ENCODE assay signal across 35 cellular contexts in genomic region chr17:15742921-15743320, GRCh38. TPM values are rescaled to one million over a fixed set of nuclear protein-coding genes. Genes with fewer than 3 reads are reported as not detected.
"Had no signal": no experiment of that assay in that cellular context is flagged by ENCODE, and none has a peak within 500 bp of the region (broad histone marks: within the 10 kb centered on the region; RNA-seq: fewer than 3 reads in every experiment).

No MANE protein-coding gene starts in this region.

- H3K27me3 ChIP-seq: ascending aorta, breast epithelium, cardiac muscle cell, colonic mucosa had no signal

- H3K4me1 Mint-ChIP-seq: activated CD4-positive, alpha-beta memory T cell treated with anti-CD3 and anti-CD28 coated beads, Interleukin-2, amount 10 ng/mL, durations not matched to agents 7 days and 5 days; activated CD4-positive, alpha-beta T cell treated with anti-CD3 and anti-CD28 coated beads for 36 hours; activated CD4-positive, alpha-beta T cell treated with anti-CD3 and anti-CD28 coated beads, Interleukin-2, amount 10 ng/mL, durations not matched to agents 7 days and 5 days; activated naive CD4-positive, alpha-beta T cell treated with anti-CD3 and anti-CD28 coated beads, Interleukin-2, amount 10 ng/mL, durations not matched to agents 7 days and 5 days; activated naive CD8-positive, alpha-beta T cell treated with anti-CD3 and anti-CD28 coated beads, Interleukin-2, amount 10 ng/mL, durations not matched to agents 7 days and 5 days had no signal

- DNase-seq: activated B cell treated with CpG ODN at 0.5 μM for 24 hours; activated CD4-positive, alpha-beta memory T cell treated with anti-CD3 and anti-CD28 coated beads, Interleukin-2, amount 10 ng/mL, durations not matched to agents 7 days and 5 days; activated CD4-positive, alpha-beta T cell treated with anti-CD3 and anti-CD28 coated beads for 36 hours; activated CD4-positive, alpha-beta T cell treated with anti-CD3 and anti-CD28 coated beads, Interleukin-2, amount 10 ng/mL, durations not matched to agents 7 days and 5 days; activated CD4-positive, alpha-beta T cell treated with anti-CD3 and anti-CD28 coated beads, Interleukin-2, amount 50 U/mL, for 4 hours; activated CD8-positive, alpha-beta memory T cell treated with anti-CD3 and anti-CD28 coated beads, Interleukin-2, amount 50 U/mL, for 48 hours; activated gamma-delta T cell; activated naive CD4-positive, alpha-beta T cell; activated naive CD4-positive, alpha-beta T cell treated with anti-CD3 and anti-CD28 coated beads, Interleukin-2, amount 10 ng/mL, durations not matched to agents 7 days and 5 days; activated naive CD8-positive, alpha-beta T cell treated with anti-CD3 and anti-CD28 coated beads, Interleukin-2, amount 10 ng/mL, durations not matched to agents 7 days and 5 days; activated T-cell treated with anti-CD3 and anti-CD28 coated beads for 4 hours; activated T-cell treated with anti-CD3 and anti-CD28 coated beads, Interleukin-2, amount 50 U/mL, for 24 hours; activated T-cell treated with anti-CD3 and anti-CD28 coated beads, Interleukin-2, amount 50 U/mL, for 72 hours; central memory CD4-positive, alpha-beta T cell; cerebellar nuclear complex; colonic mucosa; effector CD8-positive, alpha-beta T cell; esophagus squamous epithelium; foreskin melanocyte; glutamatergic neuron; T-helper 1 cell; T-helper 17 cell; T1000; WERI-Rb-1 had no signal

- H3K27me3 Mint-ChIP-seq: brain had no signal

- H3K4me1 ChIP-seq: ascending aorta, breast epithelium, colonic mucosa, esophagus squamous epithelium had no signal

- H3K9me3 Mint-ChIP-seq: activated B cell treated with CpG ODN at 0.5 μM for 24 hours; activated CD4-positive, alpha-beta memory T cell treated with anti-CD3 and anti-CD28 coated beads, Interleukin-2, amount 10 ng/mL, durations not matched to agents 7 days and 5 days; activated CD4-positive, alpha-beta T cell treated with anti-CD3 and anti-CD28 coated beads, Interleukin-2, amount 10 ng/mL, durations not matched to agents 7 days and 5 days; activated naive CD4-positive, alpha-beta T cell treated with anti-CD3 and anti-CD28 coated beads, Interleukin-2, amount 10 ng/mL, durations not matched to agents 7 days and 5 days; activated naive CD4-positive, alpha-beta T cell treated with anti-CD3 and anti-CD28 coated beads, Interleukin-2, amount 50 U/mL, for 72 hours; activated naive CD8-positive, alpha-beta T cell treated with anti-CD3 and anti-CD28 coated beads, Interleukin-2, amount 10 ng/mL, durations not matched to agents 7 days and 5 days; activated T-cell treated with anti-CD3 and anti-CD28 coated beads, Interleukin-2, amount 50 U/mL, for 24 hours; activated T-cell treated with anti-CD3 and anti-CD28 coated beads, Interleukin-2, amount 50 U/mL, for 72 hours; T-helper 2 cell treated with Interferon-gamma antibody and Interleukin-4, amounts not matched to agents 5 μg/mL and 100 μg/mL, for 36 hours had no signal

- H3K4me3 Mint-ChIP-seq: activated B cell treated with CpG ODN at 0.5 μM for 24 hours; activated CD4-positive, alpha-beta memory T cell treated with anti-CD3 and anti-CD28 coated beads, Interleukin-2, amount 10 ng/mL, durations not matched to agents 7 days and 5 days; activated CD4-positive, alpha-beta T cell treated with anti-CD3 and anti-CD28 coated beads for 36 hours; activated CD4-positive, alpha-beta T cell treated with anti-CD3 and anti-CD28 coated beads, Interleukin-2, amount 10 ng/mL, durations not matched to agents 7 days and 5 days; activated naive CD4-positive, alpha-beta T cell treated with anti-CD3 and anti-CD28 coated beads, Interleukin-2, amount 10 ng/mL, durations not matched to agents 7 days and 5 days; activated naive CD8-positive, alpha-beta T cell treated with anti-CD3 and anti-CD28 coated beads, Interleukin-2, amount 10 ng/mL, durations not matched to agents 7 days and 5 days; activated T-cell treated with anti-CD3 and anti-CD28 coated beads, Interleukin-2, amount 50 U/mL, for 24 hours; activated T-cell treated with anti-CD3 and anti-CD28 coated beads, Interleukin-2, amount 50 U/mL, for 72 hours; brain; T-helper 17 cell; T-helper 2 cell treated with Interferon-gamma antibody and Interleukin-4, amounts not matched to agents 5 μg/mL and 100 μg/mL, for 36 hours had no signal

- H3K36me3 Mint-ChIP-seq: activated naive CD4-positive, alpha-beta T cell treated with anti-CD3 and anti-CD28 coated beads, Interleukin-2, amount 10 ng/mL, durations not matched to agents 7 days and 5 days; activated naive CD4-positive, alpha-beta T cell treated with anti-CD3 and anti-CD28 coated beads, Interleukin-2, amount 50 U/mL, for 72 hours; activated naive CD8-positive, alpha-beta T cell treated with anti-CD3 and anti-CD28 coated beads, Interleukin-2, amount 10 ng/mL, durations not matched to agents 7 days and 5 days; brain had no signal

- H3K36me3 ChIP-seq: ascending aorta, breast epithelium, cardiac muscle cell, colonic mucosa, esophagus squamous epithelium, WERI-Rb-1 had no signal

- H3K27ac ChIP-seq: ascending aorta, breast epithelium, cardiac muscle cell, colonic mucosa, epithelial cell of prostate, esophagus squamous epithelium, WERI-Rb-1 had no signal

- H3K27ac Mint-ChIP-seq: activated B cell treated with CpG ODN at 0.5 μM for 24 hours; activated CD4-positive, alpha-beta memory T cell treated with anti-CD3 and anti-CD28 coated beads, Interleukin-2, amount 10 ng/mL, durations not matched to agents 7 days and 5 days; activated CD4-positive, alpha-beta T cell treated with anti-CD3 and anti-CD28 coated beads for 36 hours; activated CD4-positive, alpha-beta T cell treated with anti-CD3 and anti-CD28 coated beads, Interleukin-2, amount 10 ng/mL, durations not matched to agents 7 days and 5 days; activated naive CD4-positive, alpha-beta T cell treated with anti-CD3 and anti-CD28 coated beads, Interleukin-2, amount 10 ng/mL, durations not matched to agents 7 days and 5 days; activated naive CD4-positive, alpha-beta T cell treated with anti-CD3 and anti-CD28 coated beads, Interleukin-2, amount 50 U/mL, for 72 hours; activated naive CD8-positive, alpha-beta T cell treated with anti-CD3 and anti-CD28 coated beads, Interleukin-2, amount 10 ng/mL, durations not matched to agents 7 days and 5 days; activated T-cell treated with anti-CD3 and anti-CD28 coated beads, Interleukin-2, amount 50 U/mL, for 24 hours; activated T-cell treated with anti-CD3 and anti-CD28 coated beads, Interleukin-2, amount 50 U/mL, for 72 hours; brain; T-helper 17 cell; T-helper 2 cell treated with Interferon-gamma antibody and Interleukin-4, amounts not matched to agents 5 μg/mL and 100 μg/mL, for 36 hours had no signal

- H3K9me3 ChIP-seq: ascending aorta, breast epithelium, colonic mucosa, esophagus squamous epithelium had no signal

- H3K4me3 ChIP-seq: ascending aorta, breast epithelium, cardiac muscle cell, colonic mucosa, esophagus squamous epithelium had no signal

- ATAC-seq: activated CD4-positive, alpha-beta T cell treated with anti-CD3 and anti-CD28 coated beads for 36 hours; activated CD4-positive, CD25-positive, alpha-beta regulatory T cell treated with anti-CD3 and anti-CD28 coated beads, Interleukin-2, amount 50 U/mL, for 24 hours; activated naive CD4-positive, alpha-beta T cell treated with anti-CD3 and anti-CD28 coated beads, Interleukin-2, amount 50 U/mL, for 72 hours; activated T-cell treated with anti-CD3 and anti-CD28 coated beads, Interleukin-2, amount 50 U/mL, for 72 hours; T-helper 17 cell had no signal

RNA-seq across cellular contexts. Expression of gene TBC1D26, which starts 10.8 kb away (rescaled TPM):
- total RNA-seq: activated CD4-positive, alpha-beta memory T cell treated with anti-CD3 and anti-CD28 coated beads, Interleukin-2, amount 10 ng/mL, durations not matched to agents 7 days and 5 days; activated CD4-positive, alpha-beta T cell treated with anti-CD3 and anti-CD28 coated beads, Interleukin-2, amount 10 ng/mL, durations not matched to agents 7 days and 5 days; ascending aorta; colonic mucosa; dermis microvascular lymphatic vessel endothelial cell; endothelial cell of umbilical vein; esophagus squamous epithelium; fibroblast of villous mesenchyme; T-helper 17 cell had no signal
- polyA plus RNA-seq: endothelial cell of umbilical vein had no signal
